Comparison of ENCODE assay signal across 10 cellular contexts in the genomic region with DNA sequence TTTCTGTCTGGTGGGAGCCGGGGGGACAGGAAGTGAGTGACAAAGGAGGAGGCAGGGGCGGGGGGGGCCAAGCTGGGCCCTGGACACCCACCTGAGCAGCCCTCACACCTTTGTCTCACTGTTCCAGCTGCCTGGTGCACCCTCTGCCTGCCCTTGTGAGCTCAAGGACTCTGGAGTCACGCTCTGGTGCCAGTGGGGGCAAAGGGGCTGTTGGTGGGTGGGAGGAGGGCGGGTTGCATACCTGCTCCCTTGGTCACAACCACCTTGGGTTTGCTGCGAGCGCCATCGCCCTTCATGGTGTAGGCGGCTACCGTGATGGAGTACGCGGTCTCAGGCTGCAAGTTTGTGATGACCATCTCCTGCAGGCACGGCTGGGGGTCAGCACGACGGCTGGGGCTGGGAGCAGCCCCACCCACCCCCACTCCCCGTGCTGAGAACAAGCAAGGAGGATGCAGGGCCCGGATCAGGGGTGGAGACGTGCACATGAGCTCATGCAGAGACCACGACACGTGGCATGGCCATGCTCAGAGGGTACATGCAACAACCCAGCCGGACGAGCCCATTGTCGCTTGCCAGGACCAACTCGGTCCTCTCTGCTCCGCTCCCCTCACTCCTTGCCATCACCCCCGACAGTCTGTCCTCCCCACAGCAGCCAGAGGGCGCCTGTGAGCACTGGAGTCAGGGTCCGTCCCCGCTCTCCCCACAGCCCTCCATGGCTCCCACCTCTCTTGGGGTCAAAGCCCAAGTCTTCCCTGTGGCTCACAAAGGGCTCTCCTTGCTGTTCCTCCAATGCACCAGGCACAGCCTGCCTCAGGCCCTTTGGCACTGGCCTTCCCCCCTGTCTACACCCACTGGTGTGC.
DNase-seq lines count a peak whose midpoint lies in the region; ATAC-seq and TF ChIP-seq lines count a peak whose summit lies in the region.
"Had no signal": no experiment of that assay in that cellular context is flagged by ENCODE, and none has a peak within 500 bp of the region (broad histone marks: within the 10 kb centered on the region; RNA-seq: fewer than 3 reads in every experiment).

No MANE protein-coding gene starts in this region.

- TF ChIP-seq CTCF in GM12875 (IDR thresholded peaks at IDR 0.05; ENCODE audit: borderline replicate concordance, insufficient read depth, low read depth, low read length) (peak; percentile 65), GM20000 (IDR thresholded peaks at IDR 0.05; ENCODE audit: extremely low read depth, missing control alignments) (no peak)

- H3K4me1 Mint-ChIP-seq in activated T-cell treated with anti-CD3 and anti-CD28 coated beads, Interleukin-2, amount 50 U/mL, for 72 hours (ENCODE audit: low read depth): peaks cover 5% of the 10 kb centered on the region

- H3K27me3 Mint-ChIP-seq in activated T-cell treated with anti-CD3 and anti-CD28 coated beads, Interleukin-2, amount 50 U/mL, for 72 hours (ENCODE audit: low read depth): peaks cover 16% of the 10 kb centered on the region

- no peak overlapping the region for H3K4me3 Mint-ChIP-seq in activated T-cell treated with anti-CD3 and anti-CD28 coated beads, Interleukin-2, amount 50 U/mL, for 72 hours

- ATAC-seq in activated T-cell treated with anti-CD3 and anti-CD28 coated beads, Interleukin-2, amount 50 U/mL, for 72 hours (replicated peaks in 1 of 2): no peak
- ATAC-seq in GM18502 (IDR thresholded peaks at IDR 0.05; ENCODE audit: poor library complexity, unreplicated experiment): no peak
- ATAC-seq: left lung had no signal

- DNase-seq in ACHN (peak; percentile 16), iPS-NIHi11 (ENCODE audit: low spot score) (peak; percentile 59), cerebellum (ENCODE audit: low spot score) (no peak), NCI-H1105 treated with DMSO at 0.1 percent for 48 hours (lab: John Stamatoyannopoulos, UW) (no peak), GM20000 (ENCODE audit: low spot score) (no peak)
- peak; percentile 15 for DNase-seq in activated T-cell treated with anti-CD3 and anti-CD28 coated beads, Interleukin-2, amount 50 U/mL, for 72 hours
- DNase-seq: GF-D8, left lung had no signal

- H3K36me3 Mint-ChIP-seq in activated T-cell treated with anti-CD3 and anti-CD28 coated beads, Interleukin-2, amount 50 U/mL, for 72 hours (ENCODE audit: insufficient read depth in 2 of 2): no peaks in the 10 kb centered on the region

- no peaks in the 10 kb centered on the region for H3K9me3 Mint-ChIP-seq in activated T-cell treated with anti-CD3 and anti-CD28 coated beads, Interleukin-2, amount 50 U/mL, for 72 hours

- no peak overlapping the region for H3K27ac Mint-ChIP-seq in activated T-cell treated with anti-CD3 and anti-CD28 coated beads, Interleukin-2, amount 50 U/mL, for 72 hours

- in situ Hi-C loops in ACHN (cut with HindIII; ENCODE audit: low pct_ligation_motif_present, low pct_unique_long_range_greater_than_20kb, low sequenced_read_pairs): no loop called here

- no peak overlapping the region for H3K4me3 ChIP-seq in GM12875 (ENCODE audit: low read depth, low read length)
- H3K4me3 ChIP-seq: left lung had no signal

Comparison
In these comparisons a context has a peak if more than half of its experiments do, and no peak if none do; other contexts are left out.
1. DNase-seq: peak in ACHN (single experiment), activated T-cell treated with anti-CD3 and anti-CD28 coated beads, Interleukin-2, amount 50 U/mL, for 72 hours (2 of 2) and iPS-NIHi11 (single experiment); none in cerebellum (single experiment), NCI-H1105 treated with DMSO at 0.1 percent for 48 hours (single experiment) and GM20000 (single experiment).